In genomic region chr19:35348909-35349611, GRCh38 we compare ENCODE assay signal across 13 cellular contexts. TPM values are rescaled to one million over a fixed set of nuclear protein-coding genes. Genes with fewer than 3 reads are reported as not detected.
DNase-seq lines count a peak whose midpoint lies in the region; TF ChIP-seq lines count a peak whose summit lies in the region.
"Had no signal": no experiment of that assay in that cellular context is flagged by ENCODE, and none has a peak within 500 bp of the region (broad histone marks: within the 10 kb centered on the region; RNA-seq: fewer than 3 reads in every experiment).

No MANE protein-coding gene starts in this region.

- intact Hi-C loops in thyroid gland (cut with DNase I) (loop anchor here (5.0 kb wide), 1 partner anchor 72 kb away; no protein-coding TSS in a partner anchor), stomach (cut with DNase I; ENCODE audit: low total_unique reads) (no loop called here)

- no peak for TF ChIP-seq EP300 in stomach (IDR thresholded peaks at IDR 0.05)

- DNase-seq in activated naive CD4-positive, alpha-beta T cell treated with anti-CD3 and anti-CD28 coated beads, Interleukin-2, amount 10 ng/mL, durations not matched to agents 7 days and 5 days, result peak; percentile 12
- DNase-seq in activated naive CD4-positive, alpha-beta T cell treated with Interleukin-2 at 50 U/mL for 16 hours, result no peak
- DNase-seq in Peyer's patch, result peak; percentile 30 to 50 (median 43)
- DNase-seq in left kidney (ENCODE audit: low read depth, low spot score), result peak; percentile 61
- peak; percentile 50 for DNase-seq in type B pancreatic cell (ENCODE audit: extremely low spot score, unreplicated experiment)
- DNase-seq in thyroid gland, result no peak
- DNase-seq in stomach, result no peak
- no peak for DNase-seq in effector memory CD4-positive, alpha-beta T cell
- DNase-seq: NCI-H1048; NK-92 treated with Interleukin-12 subunit alpha and Interleukin-12 subunit beta, amount 100 ng/mL, for 24 hours; stimulated activated CD4-positive, alpha-beta T cell treated with anti-CD3 and anti-CD28 coated beads, Interleukin-1b, Interleukin-23, amount 100 ng/mL, for 48 hours had no signal

- H3K9me3 Mint-ChIP-seq in activated naive CD4-positive, alpha-beta T cell treated with anti-CD3 and anti-CD28 coated beads, Interleukin-2, amount 10 ng/mL, durations not matched to agents 7 days and 5 days, result no peaks in the 10 kb centered on the region
- H3K9me3 Mint-ChIP-seq in type B pancreatic cell, result no peaks in the 10 kb centered on the region
- H3K9me3 Mint-ChIP-seq: T-helper 1 cell treated with Interleukin-12 subunit alpha and Interleukin-12 subunit beta and Interleukin-4 antibody, amounts not matched to agents 30 μg/mL and 1 μg/mL, for 36 hours had no signal

- no peaks in the 10 kb centered on the region for H3K9me3 ChIP-seq in Peyer's patch
- no peaks in the 10 kb centered on the region for H3K9me3 ChIP-seq in thyroid gland
- no peaks in the 10 kb centered on the region for H3K9me3 ChIP-seq in stomach
- H3K9me3 ChIP-seq in effector memory CD4-positive, alpha-beta T cell (ENCODE audit: control insufficient read depth, low read length), result no peaks in the 10 kb centered on the region

- H3K4me1 ChIP-seq in Peyer's patch, result peaks cover 0 to 31% (median 9%) of the 10 kb centered on the region in 4 donors
- no peaks in the 10 kb centered on the region for H3K4me1 ChIP-seq in thyroid gland
- peaks cover 0 to 28% (median 5%) of the 10 kb centered on the region in 4 donors for H3K4me1 ChIP-seq in stomach
- H3K4me1 ChIP-seq in effector memory CD4-positive, alpha-beta T cell (ENCODE audit: control insufficient read depth, insufficient read depth, low read length, poor library complexity, severe bottlenecking), result peaks cover 33% of the 10 kb centered on the region

- CTCF ChIA-PET in activated naive CD4-positive, alpha-beta T cell treated with anti-CD3 and anti-CD28 coated beads, Interleukin-2, amount 10 ng/mL, durations not matched to agents 7 days and 5 days (lab: Charles Lee), result interaction anchor here (1.1 to 1.8 kb wide), 3 partner anchors 9 to 146 kb away, joined by 3 to 9 read pairs (median 6); partner anchors contain the start of gene FFAR3

- peaks cover 38% of the 10 kb centered on the region for H3K4me1 Mint-ChIP-seq in activated naive CD4-positive, alpha-beta T cell treated with anti-CD3 and anti-CD28 coated beads, Interleukin-2, amount 10 ng/mL, durations not matched to agents 7 days and 5 days
- H3K4me1 Mint-ChIP-seq in type B pancreatic cell (ENCODE audit: unreplicated experiment), result peaks cover 14% of the 10 kb centered on the region

- H3K27me3 Mint-ChIP-seq in activated naive CD4-positive, alpha-beta T cell treated with anti-CD3 and anti-CD28 coated beads, Interleukin-2, amount 10 ng/mL, durations not matched to agents 7 days and 5 days, result peaks cover 86% of the 10 kb centered on the region
- H3K27me3 Mint-ChIP-seq in type B pancreatic cell, result peaks cover 18% of the 10 kb centered on the region

- H3K36me3 ChIP-seq in Peyer's patch (no peaks in the 10 kb centered on the region), thyroid gland (no peaks in the 10 kb centered on the region), stomach (no peaks in the 10 kb centered on the region)
- no peaks in the 10 kb centered on the region for H3K36me3 ChIP-seq in effector memory CD4-positive, alpha-beta T cell (ENCODE audit: control insufficient read depth, insufficient read depth, low read length)

- H3K27me3 ChIP-seq in Peyer's patch (no peaks in the 10 kb centered on the region), thyroid gland (no peaks in the 10 kb centered on the region), stomach (peaks cover 0 to 50% (median 5%) of the 10 kb centered on the region in 3 donors)
- H3K27me3 ChIP-seq in effector memory CD4-positive, alpha-beta T cell (replicated peaks; ENCODE audit: control insufficient read depth, insufficient read depth, low read length, poor library complexity, severe bottlenecking), result no peaks in the 10 kb centered on the region

- 83 to 88% methylated on average over 17 to 18 of the region's 18 CpGs for WGBS in thyroid gland, 2 donors
- WGBS in stomach, 5 donors, result 79 to 83% (median 81%) methylated on average over 18 of the region's 18 CpGs

- H3K36me3 Mint-ChIP-seq in activated naive CD4-positive, alpha-beta T cell treated with anti-CD3 and anti-CD28 coated beads, Interleukin-2, amount 10 ng/mL, durations not matched to agents 7 days and 5 days, result no peaks in the 10 kb centered on the region
- H3K36me3 Mint-ChIP-seq in type B pancreatic cell, result no peaks in the 10 kb centered on the region

- no peak overlapping the region for H3K27ac Mint-ChIP-seq in activated naive CD4-positive, alpha-beta T cell treated with anti-CD3 and anti-CD28 coated beads, Interleukin-2, amount 10 ng/mL, durations not matched to agents 7 days and 5 days
- peak overlapping the region; percentile 61 for H3K27ac Mint-ChIP-seq in type B pancreatic cell
- H3K27ac Mint-ChIP-seq: T-helper 1 cell treated with Interleukin-12 subunit alpha and Interleukin-12 subunit beta and Interleukin-4 antibody, amounts not matched to agents 30 μg/mL and 1 μg/mL, for 36 hours had no signal

- TF ChIP-seq CTCF in Peyer's patch (IDR thresholded peaks at IDR 0.05), result no peak
- no peak for TF ChIP-seq CTCF in type B pancreatic cell (conservative IDR thresholded peaks at IDR 0.05)
- no peak for TF ChIP-seq CTCF in thyroid gland (IDR thresholded peaks at IDR 0.05)
- no peak for TF ChIP-seq CTCF in stomach (IDR thresholded peaks at IDR 0.05)

- H3K27ac ChIP-seq in Peyer's patch (peak overlapping the region in 1 of 4 donors; percentile 77), thyroid gland (no peak overlapping the region), stomach (no peak overlapping the region)
- no peak overlapping the region for H3K27ac ChIP-seq in effector memory CD4-positive, alpha-beta T cell (ENCODE audit: insufficient read depth, low read length, poor library complexity, severe bottlenecking)

- H3K4me3 ChIP-seq in Peyer's patch (no peak overlapping the region), thyroid gland (replicated peaks in 1 of 3) (no peak overlapping the region), stomach (no peak overlapping the region)
- H3K4me3 ChIP-seq in effector memory CD4-positive, alpha-beta T cell (ENCODE audit: insufficient read depth, low read depth, low read length, poor library complexity, severe bottlenecking), result no peak overlapping the region

- H3K4me3 Mint-ChIP-seq in activated naive CD4-positive, alpha-beta T cell treated with anti-CD3 and anti-CD28 coated beads, Interleukin-2, amount 10 ng/mL, durations not matched to agents 7 days and 5 days, result no peak overlapping the region
- no peak overlapping the region for H3K4me3 Mint-ChIP-seq in type B pancreatic cell
- H3K4me3 Mint-ChIP-seq: T-helper 1 cell treated with Interleukin-12 subunit alpha and Interleukin-12 subunit beta and Interleukin-4 antibody, amounts not matched to agents 30 μg/mL and 1 μg/mL, for 36 hours had no signal

- TF ChIP-seq POLR2A in Peyer's patch (IDR thresholded peaks at IDR 0.05) (no peak), thyroid gland (IDR thresholded peaks at IDR 0.05) (no peak), stomach (IDR thresholded peaks at IDR 0.05) (no peak)

RNA-seq across cellular contexts. Expression of gene FFAR1, which starts 1.4 kb away (rescaled TPM):
- total RNA-seq in Peyer's patch (1 to 10 TPM in 1 of 4 donors, under 1 TPM in 1, not detected in 2; 0.66 to 1.6 TPM), type B pancreatic cell (ENCODE audit: low replicate concordance) (2.1 and 2.7 TPM in 2 replicates), thyroid gland (not detected), stomach (under 1 TPM in 1 of 5 donors, not detected in 4; 0.18 TPM)
- polyA plus RNA-seq in stomach, result not detected
- polyA plus RNA-seq: keratinocyte had no signal

RNA-seq across cellular contexts. Expression of gene FFAR3, which starts 9.2 kb away (rescaled TPM):
- total RNA-seq in Peyer's patch (1 to 10 TPM in 1 of 4 donors, not detected in 3; 1.1 TPM), type B pancreatic cell (ENCODE audit: low replicate concordance) (0.34 and 0.45 TPM in 2 replicates), thyroid gland (under 1 TPM in 1 of 4 donors, not detected in 3; 0.45 TPM), stomach (not detected)
- under 1 TPM in 2 of 3 donors, not detected in 1; 0.30 to 0.56 TPM for polyA plus RNA-seq in stomach
- polyA plus RNA-seq: keratinocyte had no signal

RNA-seq across cellular contexts. Expression of gene CD22, which starts 20.1 kb away (rescaled TPM):
- total RNA-seq in Peyer's patch (100 to 1,000 TPM in 1 of 4 donors, 10 to 100 TPM in 2, not detected in 1; 10.9 to 207 (median 15.7) TPM), type B pancreatic cell (ENCODE audit: low replicate concordance) (0.92 and 2.1 TPM in 2 replicates), thyroid gland (10 to 100 TPM in 1 of 4 donors, 1 to 10 TPM in 2, under 1 TPM in 1; 0.68 to 18.4 (median 2.0) TPM), stomach (1 to 10 TPM in 2 of 5 donors, not detected in 3; 3.1 to 5.7 TPM)
- polyA plus RNA-seq in stomach, result 1 to 10 TPM; 2.0 to 5.5 (median 4.0) TPM

RNA-seq across cellular contexts. Expression of gene GPR42, which starts 21.8 kb away (rescaled TPM):
- total RNA-seq in Peyer's patch, result under 1 TPM in 1 of 4 donors, not detected in 3; 0.70 TPM
- total RNA-seq in type B pancreatic cell (ENCODE audit: low replicate concordance), result not detected in 2 replicates
- under 1 TPM in 1 of 4 donors, not detected in 3; 0.27 TPM for total RNA-seq in thyroid gland
- not detected for total RNA-seq in stomach
- under 1 TPM in 1 of 3 donors, not detected in 2; 0.19 TPM for polyA plus RNA-seq in stomach
- polyA plus RNA-seq: keratinocyte had no signal

RNA-seq across cellular contexts. Expression of gene MAG, which starts 57.1 kb away (rescaled TPM):
- total RNA-seq in Peyer's patch (1 to 10 TPM in 1 of 4 donors, not detected in 3; 3.8 TPM), type B pancreatic cell (ENCODE audit: low replicate concordance) (2.1 TPM in 1 of 2 replicates, not detected in the other), thyroid gland (10 to 100 TPM in 1 of 4 donors, 1 to 10 TPM in 2, not detected in 1; 1.7 to 19.2 (median 2.7) TPM), stomach (1 to 10 TPM in 1 of 5 donors, under 1 TPM in 1, not detected in 3; 0.73 to 5.5 TPM)
- under 1 TPM in 1 of 3 donors, not detected in 2; 0.05 TPM for polyA plus RNA-seq in stomach
- polyA plus RNA-seq: keratinocyte had no signal

Comparison
In these comparisons a context has a peak if more than half of its experiments do, and no peak if none do; other contexts are left out.
1. DNase-seq: peak in activated naive CD4-positive, alpha-beta T cell treated with anti-CD3 and anti-CD28 coated beads, Interleukin-2, amount 10 ng/mL, durations not matched to agents 7 days and 5 days (single experiment), Peyer's patch (3 of 3), left kidney (single experiment) and type B pancreatic cell (single experiment); none in activated naive CD4-positive, alpha-beta T cell treated with Interleukin-2 at 50 U/mL for 16 hours (single experiment), thyroid gland (0 of 2), stomach (single experiment) and effector memory CD4-positive, alpha-beta T cell (0 of 3).